Comparison of ENCODE assay signal across 9 cellular contexts in the genomic region with DNA sequence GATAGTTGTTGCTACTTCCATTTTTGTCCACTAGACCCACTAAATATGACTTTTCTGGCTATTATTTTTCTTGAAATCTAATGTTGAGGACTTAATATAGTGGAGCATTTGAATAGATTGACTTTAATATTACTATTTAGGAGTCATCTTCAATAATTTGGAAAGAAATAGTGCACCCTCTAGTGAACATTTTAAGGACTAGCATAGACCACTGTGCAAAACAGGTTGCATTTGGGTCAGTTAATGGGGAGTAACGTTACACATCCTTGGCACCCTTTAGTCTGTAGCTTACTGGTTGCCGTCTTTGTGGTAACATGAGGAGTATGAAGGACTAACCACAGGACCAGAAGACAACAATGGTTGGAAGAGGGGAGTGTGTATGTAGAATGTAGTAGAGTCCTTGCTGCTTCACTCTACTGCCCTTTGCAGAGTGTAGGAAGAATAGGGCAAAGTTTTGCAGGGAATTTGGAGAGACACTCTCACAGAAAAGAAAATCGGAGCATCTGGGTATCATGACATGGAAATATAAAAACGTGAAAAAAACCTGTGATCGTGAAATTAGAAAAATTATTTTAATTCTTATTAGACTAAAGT. TPM values are rescaled to one million over a fixed set of nuclear protein-coding genes. Genes with fewer than 3 reads are reported as not detected.
A peak's percentile ranks its signal among the peaks of the same experiment; 100 is the strongest.
DNase-seq lines count a peak whose midpoint lies in the region; ATAC-seq and TF ChIP-seq lines count a peak whose summit lies in the region.
"Had no signal": no experiment of that assay in that cellular context is flagged by ENCODE, and none has a peak within 500 bp of the region (broad histone marks: within the 10 kb centered on the region; RNA-seq: fewer than 3 reads in every experiment).

No MANE protein-coding gene starts in this region.

- no peaks in the 10 kb centered on the region for H3K36me3 Mint-ChIP-seq in brain
- H3K36me3 Mint-ChIP-seq: activated naive CD4-positive, alpha-beta T cell treated with anti-CD3 and anti-CD28 coated beads, Interleukin-2, amount 50 U/mL, for 24 hours had no signal

- intact Hi-C loops in right lobe of liver (cut with DNase I), result no loop called here

- no peaks in the 10 kb centered on the region for H4K20me1 ChIP-seq in Karpas-422 (ENCODE audit: insufficient read depth, low read depth, low read length)

- H3K27ac ChIP-seq in Karpas-422 (ENCODE audit: low read length) (no peak overlapping the region), right lobe of liver (no peak overlapping the region)

- no peaks in the 10 kb centered on the region for H3K79me2 ChIP-seq in Karpas-422 (ENCODE audit: low read length)

- H2AFZ ChIP-seq in Karpas-422 (ENCODE audit: low read length), result no peak overlapping the region

- ATAC-seq in right lobe of liver (peak; percentile 35 to 57 (median 50)), HG03354 (IDR thresholded peaks at IDR 0.05; ENCODE audit: poor library complexity, severe bottlenecking, unreplicated experiment) (no peak), GM18867 (IDR thresholded peaks at IDR 0.05; ENCODE audit: unreplicated experiment) (no peak)

- H3K4me3 Mint-ChIP-seq in brain, result no peak overlapping the region
- H3K4me3 Mint-ChIP-seq: activated naive CD4-positive, alpha-beta T cell treated with anti-CD3 and anti-CD28 coated beads, Interleukin-2, amount 50 U/mL, for 24 hours had no signal

- peak overlapping the region in 3 of 5 experiments; percentile 1 to 25 (median 14) for H3K27ac Mint-ChIP-seq in brain
- H3K27ac Mint-ChIP-seq: activated naive CD4-positive, alpha-beta T cell treated with anti-CD3 and anti-CD28 coated beads, Interleukin-2, amount 50 U/mL, for 24 hours had no signal

- no peak overlapping the region for H3K4me2 ChIP-seq in Karpas-422 (ENCODE audit: low read depth, low read length, poor library complexity, severe bottlenecking)

- H3K9me2 ChIP-seq in Karpas-422 (replicated peaks; ENCODE audit: insufficient read depth, low read length), result no peaks in the 10 kb centered on the region

- H3K27me3 Mint-ChIP-seq in brain, result no peaks in the 10 kb centered on the region

- no peak for TF ChIP-seq POLR2A in right lobe of liver (IDR thresholded peaks at IDR 0.05)

- H3K27me3 ChIP-seq in Karpas-422 (ENCODE audit: low read length) (no peaks in the 10 kb centered on the region), right lobe of liver (no peaks in the 10 kb centered on the region)

- H3K4me1 Mint-ChIP-seq in brain, result peaks cover 8% of the 10 kb centered on the region
- H3K4me1 Mint-ChIP-seq: activated naive CD4-positive, alpha-beta T cell treated with anti-CD3 and anti-CD28 coated beads, Interleukin-2, amount 50 U/mL, for 24 hours had no signal

- no peaks in the 10 kb centered on the region for H3K9me3 ChIP-seq in Karpas-422 (ENCODE audit: low read length)
- no peaks in the 10 kb centered on the region for H3K9me3 ChIP-seq in right lobe of liver

- TF ChIP-seq CTCF in brain (conservative IDR thresholded peaks at IDR 0.05), result peak; percentile 52 to 66
- TF ChIP-seq CTCF in right lobe of liver (IDR thresholded peaks at IDR 0.05), result peak; percentile 33 to 45 (median 42)

- 26% methylated on average over 5 of the region's 5 CpGs for WGBS in right lobe of liver (ENCODE audit: insufficient coverage, low coverage, low lambda C conversion rate, missing lambda C conversion rate)

- DNase-seq in DMS114 treated with DMSO at 0.1 percent for 48 hours (lab: John Stamatoyannopoulos, UW; ENCODE audit: unreplicated experiment) (peak; percentile 14), Karpas-422 (peak; percentile 59), right lobe of liver (no peak), COLO668 (lab: John Stamatoyannopoulos, UW; ENCODE audit: unreplicated experiment) (no peak), retina (no peak)

- H3K9me3 Mint-ChIP-seq in brain, result peaks cover 0 to 9% (median 0%) of the 10 kb centered on the region in 5 experiments
- H3K9me3 Mint-ChIP-seq: activated naive CD4-positive, alpha-beta T cell treated with anti-CD3 and anti-CD28 coated beads, Interleukin-2, amount 50 U/mL, for 24 hours had no signal

- H3K9ac ChIP-seq in Karpas-422 (ENCODE audit: low read length), result no peak overlapping the region

- no peak overlapping the region for H3K4me3 ChIP-seq in Karpas-422 (ENCODE audit: low read length)
- no peak overlapping the region for H3K4me3 ChIP-seq in right lobe of liver

- H3K36me3 ChIP-seq in Karpas-422 (ENCODE audit: insufficient read depth, low read length), result no peaks in the 10 kb centered on the region
- H3K36me3 ChIP-seq in right lobe of liver, result no peaks in the 10 kb centered on the region

- no peaks in the 10 kb centered on the region for H3K4me1 ChIP-seq in Karpas-422 (ENCODE audit: low read length)
- H3K4me1 ChIP-seq in right lobe of liver, result peaks cover 0 to 2% (median 0%) of the 10 kb centered on the region in 4 donors

RNA-seq across cellular contexts. Expression of gene RFPL4B, which starts 25.2 kb away (rescaled TPM):
- total RNA-seq in Karpas-422 (2014; rRNA removed; shearing (Covaris generic); ENCODE audit: low replicate concordance), result not detected in 2 replicates
- not detected for polyA plus RNA-seq in brain (ENCODE audit: insufficient read depth, low read depth, low replicate concordance)
- total RNA-seq in right lobe of liver, result not detected

Comparison
In these comparisons a context has a peak if more than half of its experiments do, and no peak if none do; other contexts are left out.
1. DNase-seq: peak in DMS114 treated with DMSO at 0.1 percent for 48 hours (single experiment) and Karpas-422 (single experiment); none in right lobe of liver (0 of 3), COLO668 (single experiment) and retina (single experiment).
2. ATAC-seq: peak in right lobe of liver (4 of 4); none in HG03354 (single experiment) and GM18867 (single experiment).